13 cellular contexts compared by ENCODE assay signal in the genomic region with DNA sequence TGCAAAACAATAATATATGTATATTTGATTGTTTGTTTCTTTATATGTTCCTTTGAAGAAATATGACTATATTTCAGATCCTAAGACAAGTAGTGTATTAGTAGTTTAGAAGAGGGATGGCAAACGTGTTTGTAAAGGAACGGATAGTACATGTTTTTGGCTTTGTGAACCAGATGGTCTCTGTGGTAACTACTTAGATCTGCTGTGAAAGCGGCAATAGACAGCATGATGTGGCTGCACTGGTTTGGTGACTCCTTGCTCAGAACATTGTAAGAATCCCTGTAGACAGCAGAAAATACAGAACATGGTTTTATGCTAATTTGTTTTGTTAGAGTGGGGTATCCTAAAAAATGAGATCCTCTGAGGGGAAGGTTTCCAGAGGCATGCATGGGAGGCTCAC. TPM values are rescaled to one million over a fixed set of nuclear protein-coding genes. Genes with fewer than 3 reads are reported as not detected.
DNase-seq lines count a peak whose midpoint lies in the region; ATAC-seq and TF ChIP-seq lines count a peak whose summit lies in the region.
"Had no signal": no experiment of that assay in that cellular context is flagged by ENCODE, and none has a peak within 500 bp of the region (broad histone marks: within the 10 kb centered on the region; RNA-seq: fewer than 3 reads in every experiment).

No MANE protein-coding gene starts in this region.

- no peak overlapping the region for H3K4me3 ChIP-seq in CD4-positive, alpha-beta memory T cell (ENCODE audit: low read length in 2 of 2)
- H3K4me3 ChIP-seq in endodermal cell (ENCODE audit: low read length), result peak overlapping the region; percentile 3
- H3K4me3 ChIP-seq: thyroid gland had no signal

- H3K9me3 ChIP-seq in CD4-positive, alpha-beta memory T cell (ENCODE audit: control insufficient read depth in 1 of 2, low read length in 2 of 2), result no peaks in the 10 kb centered on the region
- H3K9me3 ChIP-seq in endodermal cell (ENCODE audit: control insufficient read depth, low read length), result peaks cover 13% of the 10 kb centered on the region
- H3K9me3 ChIP-seq: thyroid gland had no signal

- H3K4me1 ChIP-seq in CD4-positive, alpha-beta memory T cell (ENCODE audit: insufficient read depth, low read length), result peaks cover 39% of the 10 kb centered on the region
- H3K4me1 ChIP-seq in endodermal cell (ENCODE audit: control insufficient read depth, insufficient read depth, low read length), result no peaks in the 10 kb centered on the region

- peaks cover 23 to 53% (median 32%) of the 10 kb centered on the region in 4 donors for H3K4me1 Mint-ChIP-seq in CD4-positive, alpha-beta memory T cell
- H3K4me1 Mint-ChIP-seq in endodermal cell (peaks cover 15% of the 10 kb centered on the region), osteocyte (ENCODE audit: unreplicated experiment) (peaks cover 37% of the 10 kb centered on the region)

- peaks cover 0 to 12% of the 10 kb centered on the region in 2 donors for H3K36me3 Mint-ChIP-seq in CD4-positive, alpha-beta memory T cell
- H3K36me3 Mint-ChIP-seq in endodermal cell (ENCODE audit: low read depth) (peaks cover 7% of the 10 kb centered on the region), osteocyte (ENCODE audit: unreplicated experiment) (peaks cover 5% of the 10 kb centered on the region)

- DNase-seq in CD4-positive, alpha-beta memory T cell, result no peak
- DNase-seq in endodermal cell, result no peak
- DNase-seq in pons (ENCODE audit: low spot score), result no peak
- no peak for DNase-seq in 8988T
- no peak for DNase-seq in osteocyte (ENCODE audit: extremely low spot score, unreplicated experiment)
- DNase-seq in GDM1 (lab: John Stamatoyannopoulos, UW), result no peak
- DNase-seq: activated CD4-positive, alpha-beta T cell treated with anti-CD3 and anti-CD28 coated beads for 1 hour; activated effector memory CD4-positive, alpha-beta T cell treated with Interleukin-2 at 50 U/mL for 16 hours; head of caudate nucleus; NCI-H526; thyroid gland had no signal

- intact Hi-C loops in CD4-positive, alpha-beta memory T cell (cut with micrococcal nuclease), result no loop called here

- no peaks in the 10 kb centered on the region for H3K27me3 Mint-ChIP-seq in CD4-positive, alpha-beta memory T cell
- H3K27me3 Mint-ChIP-seq in endodermal cell (ENCODE audit: insufficient read depth), result no peaks in the 10 kb centered on the region
- H3K27me3 Mint-ChIP-seq in osteocyte (ENCODE audit: unreplicated experiment), result no peaks in the 10 kb centered on the region

- no peaks in the 10 kb centered on the region for H3K9me3 Mint-ChIP-seq in CD4-positive, alpha-beta memory T cell
- H3K9me3 Mint-ChIP-seq in endodermal cell, result peaks cover 3% of the 10 kb centered on the region
- no peaks in the 10 kb centered on the region for H3K9me3 Mint-ChIP-seq in osteocyte (ENCODE audit: unreplicated experiment)

- POLR2A ChIA-PET in CD4-positive, alpha-beta memory T cell (lab: Charles Lee; ENCODE audit: partially characterized antibody), result no interaction called here

- H3K4me3 Mint-ChIP-seq in CD4-positive, alpha-beta memory T cell, result peak overlapping the region in 1 of 8 donors; percentile 2
- H3K4me3 Mint-ChIP-seq in endodermal cell, result no peak overlapping the region
- no peak overlapping the region for H3K4me3 Mint-ChIP-seq in osteocyte (ENCODE audit: unreplicated experiment)

- WGBS in endodermal cell (ENCODE audit: insufficient coverage in 1 of 2, insufficient read length in 1 of 2), 2 experiments, result 93 to 95% methylated on average over 3 of the region's 3 CpGs

- CTCF ChIA-PET in CD4-positive, alpha-beta memory T cell (lab: Charles Lee; ENCODE audit: partially characterized antibody), result no interaction called here

- ATAC-seq in GM18870 (IDR thresholded peaks at IDR 0.05; ENCODE audit: unreplicated experiment) (peak; percentile 23), HG03469 (IDR thresholded peaks at IDR 0.05; ENCODE audit: unreplicated experiment) (peak; percentile 20)

- TF ChIP-seq CTCF in endodermal cell (conservative IDR thresholded peaks at IDR 0.05) (no peak), osteocyte (IDR thresholded peaks at IDR 0.05) (no peak)

- no peaks in the 10 kb centered on the region for H3K27me3 ChIP-seq in CD4-positive, alpha-beta memory T cell (ENCODE audit: insufficient read depth, low read length)
- no peaks in the 10 kb centered on the region for H3K27me3 ChIP-seq in endodermal cell (ENCODE audit: control insufficient read depth, insufficient read depth, low read length, poor library complexity, severe bottlenecking)
- H3K27me3 ChIP-seq: thyroid gland had no signal

- H3K36me3 ChIP-seq in CD4-positive, alpha-beta memory T cell (ENCODE audit: insufficient read depth, low read length), result no peaks in the 10 kb centered on the region
- H3K36me3 ChIP-seq in endodermal cell (ENCODE audit: control insufficient read depth, insufficient read depth, low read length), result peaks cover 23% of the 10 kb centered on the region
- H3K36me3 ChIP-seq: thyroid gland had no signal

- H3K27ac ChIP-seq in CD4-positive, alpha-beta memory T cell (ENCODE audit: low read depth, low read length), result no peak overlapping the region
- no peak overlapping the region for H3K27ac ChIP-seq in endodermal cell (ENCODE audit: low read depth, low read length)
- H3K27ac ChIP-seq: thyroid gland had no signal

- peak overlapping the region in 5 of 7 donors; percentile 42 to 78 (median 64) for H3K27ac Mint-ChIP-seq in CD4-positive, alpha-beta memory T cell
- peak overlapping the region; percentile 66 for H3K27ac Mint-ChIP-seq in endodermal cell
- no peak overlapping the region for H3K27ac Mint-ChIP-seq in osteocyte (ENCODE audit: unreplicated experiment)

- H3K9ac ChIP-seq in endodermal cell (ENCODE audit: extremely low read depth, low read length, poor library complexity, severe bottlenecking), result no peak overlapping the region

RNA-seq across cellular contexts. Expression of gene ACADM, which starts 3.1 kb away (rescaled TPM):
- total RNA-seq in CD4-positive, alpha-beta memory T cell, result 10 to 100 TPM; 31.9 to 33.4 TPM
- polyA plus RNA-seq in CD4-positive, alpha-beta memory T cell, result 10 to 100 TPM; 49.8 to 67.2 TPM
- total RNA-seq in endodermal cell (10 to 100 TPM; 63.5 to 68.0 TPM), osteocyte (36.2 and 37.1 TPM in 2 replicates)
- polyA plus RNA-seq in endodermal cell (2013, experiment 1 of 2), result 53.5 TPM
- 45.9 TPM for polyA plus RNA-seq in endodermal cell (2013, experiment 2 of 2)

RNA-seq across cellular contexts. Expression of gene RABGGTB, which starts 58.5 kb away (rescaled TPM):
- 10 to 100 TPM; 94.4 to 97.8 TPM for total RNA-seq in CD4-positive, alpha-beta memory T cell
- polyA plus RNA-seq in CD4-positive, alpha-beta memory T cell, result 10 to 100 TPM in 1 of 2 donors, 1 to 10 TPM in 1; 9.1 to 13.6 TPM
- total RNA-seq in endodermal cell (100 to 1,000 TPM; 108 to 113 TPM), osteocyte (59.9 and 62.5 TPM in 2 replicates)
- 68.9 TPM for polyA plus RNA-seq in endodermal cell (2013, experiment 1 of 2)
- polyA plus RNA-seq in endodermal cell (2013, experiment 2 of 2), result 72.5 TPM
